ENCODE assay signal across 24 cellular contexts in the genomic region with DNA sequence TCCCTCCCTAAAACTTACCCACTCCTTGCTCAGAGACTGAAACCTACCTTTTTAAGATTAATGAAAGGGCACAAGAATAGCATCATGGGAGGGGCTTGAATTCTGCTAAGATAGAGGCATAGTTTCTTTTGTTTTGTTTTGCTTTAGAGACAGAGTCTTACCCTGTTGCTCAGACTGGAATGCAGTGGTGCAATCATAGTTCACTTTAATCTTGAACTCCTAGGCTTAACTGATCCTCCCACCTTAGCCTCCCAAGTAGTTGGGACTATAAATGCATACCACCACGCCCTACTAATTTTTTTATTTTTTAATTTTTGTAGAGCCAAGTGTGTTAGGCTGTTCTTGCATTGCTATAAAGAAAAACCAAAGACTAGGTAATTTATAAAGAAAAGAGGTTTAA. TPM values are rescaled to one million over a fixed set of nuclear protein-coding genes. Genes with fewer than 3 reads are reported as not detected.
"Had no signal": no experiment of that assay in that cellular context is flagged by ENCODE, and none has a peak within 500 bp of the region (broad histone marks: within the 10 kb centered on the region; RNA-seq: fewer than 3 reads in every experiment).

No MANE protein-coding gene starts in this region.

- DNase-seq: colonic mucosa; cortex of kidney; effector CD8-positive, alpha-beta T cell; effector memory CD8-positive, alpha-beta T cell; foreskin keratinocyte; heart left ventricle; hypothalamus; immature natural killer cell; left cardiac atrium; left lung; left ventricle myocardium superior; lower lobe of right lung; mesenchymal stem cell; mucosa of descending colon; naive B cell had no signal

- H3K4me1 ChIP-seq: colonic mucosa, esophagus muscularis mucosa, foreskin keratinocyte, gastroesophageal sphincter, heart left ventricle, left lung, lower lobe of right lung had no signal

- H3K79me2 ChIP-seq: hepatocyte had no signal

- H3K9me3 Mint-ChIP-seq: effector memory CD8-positive, alpha-beta T cell; immature natural killer cell had no signal

- H3K4me1 Mint-ChIP-seq: immature natural killer cell, naive B cell had no signal

- H3K4me2 ChIP-seq: hepatocyte had no signal

- H3K27ac ChIP-seq: colonic mucosa, esophagus muscularis mucosa, foreskin keratinocyte, gastroesophageal sphincter, heart left ventricle, hepatocyte, left lung, lower lobe of right lung had no signal

- H3K36me3 ChIP-seq: colonic mucosa, esophagus muscularis mucosa, gastroesophageal sphincter, heart left ventricle, left lung, lower lobe of right lung had no signal

- H3K36me3 Mint-ChIP-seq: immature natural killer cell had no signal

- H2AFZ ChIP-seq: hepatocyte had no signal

- H3K4me3 ChIP-seq: colonic mucosa, esophagus muscularis mucosa, gastroesophageal sphincter, heart left ventricle, hepatocyte, left lung, lower lobe of right lung, mucosa of descending colon had no signal

- H3K4me3 Mint-ChIP-seq: dendritic cell treated with granulocyte-macrophage colony-stimulating factor and Interleukin-4, amounts not matched to agents 40 ng/mL and 50 ng/mL, for 4 days; effector memory CD8-positive, alpha-beta T cell; immature natural killer cell; mesothelial cell of epicardium; naive B cell had no signal

- H3K9me3 ChIP-seq: colonic mucosa, lower lobe of right lung had no signal

- H3K27ac Mint-ChIP-seq: dendritic cell treated with granulocyte-macrophage colony-stimulating factor and Interleukin-4, amounts not matched to agents 40 ng/mL and 50 ng/mL, for 4 days; effector memory CD8-positive, alpha-beta T cell; immature natural killer cell; mesothelial cell of epicardium had no signal

- H3K27me3 ChIP-seq: colonic mucosa, esophagus muscularis mucosa, foreskin keratinocyte, gastroesophageal sphincter, heart left ventricle, hepatocyte, left lung had no signal

RNA-seq across cellular contexts. Expression of gene CPN1, which starts 54.3 kb away (rescaled TPM):
- polyA plus RNA-seq: endothelial cell of umbilical vein, esophagus, fibroblast of lung, foreskin keratinocyte, heart left ventricle, immature natural killer cell, keratinocyte had no signal
